Comparison of ENCODE assay signal across 30 cellular contexts in the genomic region with DNA sequence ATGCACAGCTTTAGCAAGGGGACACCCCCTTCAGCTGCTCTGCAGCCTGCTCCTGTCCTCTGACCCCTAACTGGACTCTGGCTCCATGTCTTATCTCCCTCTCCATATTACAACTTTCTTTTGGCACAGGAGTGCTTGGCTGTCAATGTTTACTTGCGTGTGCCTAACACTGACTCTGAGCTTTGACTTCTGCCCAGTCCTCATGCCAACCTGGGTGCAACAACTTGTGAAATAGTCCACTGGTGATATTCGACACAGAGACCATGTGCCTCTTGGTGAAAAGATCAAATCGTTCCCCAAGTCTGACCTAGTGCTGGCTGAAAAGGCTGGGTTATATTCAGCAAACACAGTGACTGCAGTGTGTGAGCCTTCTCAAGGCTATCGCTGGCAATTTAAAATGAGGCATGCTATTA. TPM values are rescaled to one million over a fixed set of nuclear protein-coding genes. Genes with fewer than 3 reads are reported as not detected.
A peak's percentile ranks its signal among the peaks of the same experiment; 100 is the strongest.
DNase-seq lines count a peak whose midpoint lies in the region; ATAC-seq, FAIRE-seq and TF ChIP-seq lines count a peak whose summit lies in the region.
"Had no signal": no experiment of that assay in that cellular context is flagged by ENCODE, and none has a peak within 500 bp of the region (broad histone marks: within the 10 kb centered on the region; RNA-seq: fewer than 3 reads in every experiment).

No MANE protein-coding gene starts in this region.

- H3K4me1 ChIP-seq in H1 (replicated peaks in 1 of 4; ENCODE audit: control insufficient read depth in 3 of 4, insufficient read depth in 4 of 4, low read length in 3 of 4) (no peaks in the 10 kb centered on the region), gastrocnemius medialis (peaks cover 5 to 18% of the 10 kb centered on the region in 2 donors)
- H3K4me1 ChIP-seq in CD4-positive, alpha-beta memory T cell (ENCODE audit: insufficient read depth, low read length) = no peaks in the 10 kb centered on the region
- H3K4me1 ChIP-seq: tibial artery had no signal

- H3K36me3 ChIP-seq in H1 (ENCODE audit: control insufficient read depth in 2 of 4, insufficient read depth in 4 of 4, low read length in 3 of 4) (no peaks in the 10 kb centered on the region), gastrocnemius medialis (no peaks in the 10 kb centered on the region)
- no peaks in the 10 kb centered on the region for H3K36me3 ChIP-seq in CD4-positive, alpha-beta memory T cell (ENCODE audit: insufficient read depth, low read length)
- H3K36me3 ChIP-seq: ovary, tibial artery had no signal

- no peaks in the 10 kb centered on the region for H3K4me1 Mint-ChIP-seq in CD4-positive, alpha-beta memory T cell
- H3K4me1 Mint-ChIP-seq: endodermal cell, T-cell had no signal

- H3K18ac ChIP-seq in H1 (ENCODE audit: extremely low read depth, low read length) = no peak overlapping the region

- H2BK5ac ChIP-seq in H1 (ENCODE audit: low read depth, low read length) = no peak overlapping the region

- ATAC-seq in left lobe of liver (peak; percentile 92), gastrocnemius medialis (peak; percentile 97 to 99)
- ATAC-seq: activated CD4-positive, CD25-positive, alpha-beta regulatory T cell treated with anti-CD3 and anti-CD28 coated beads, Interleukin-2, amount 50 U/mL, for 24 hours; activated T-cell treated with anti-CD3 and anti-CD28 coated beads, Interleukin-2, amount 50 U/mL, for 72 hours; T-cell had no signal

- H2BK20ac ChIP-seq in H1 (ENCODE audit: low read length) = no peak overlapping the region

- no peak overlapping the region for H3K4ac ChIP-seq in H1 (replicated peaks; ENCODE audit: insufficient read length, low read depth, low read length)

- intact Hi-C loops in gastrocnemius medialis (cut with DNase I; ENCODE audit: low total_unique reads) = loop anchor here (2.0 kb wide), 2 partner anchors 33 to 35 kb away; partner anchors contain the start of gene KLF12
- intact Hi-C loops in CD4-positive, alpha-beta memory T cell (cut with micrococcal nuclease) = no loop called here

- H3K27me3 ChIP-seq in H1 (replicated peaks in 1 of 4; ENCODE audit: control insufficient read depth in 3 of 4, extremely low read depth in 1 of 4, insufficient read depth in 3 of 4, low read length in 3 of 4) = no peaks in the 10 kb centered on the region
- H3K27me3 ChIP-seq in gastrocnemius medialis = no peaks in the 10 kb centered on the region
- no peaks in the 10 kb centered on the region for H3K27me3 ChIP-seq in CD4-positive, alpha-beta memory T cell (ENCODE audit: insufficient read depth, low read length)
- H3K27me3 ChIP-seq: ovary, tibial artery had no signal

- no peak overlapping the region for H3K4me2 ChIP-seq in H1 (ENCODE audit: insufficient read depth in 1 of 2, low read depth in 2 of 2, low read length in 2 of 2)

- H3K79me2 ChIP-seq in H1 (ENCODE audit: control insufficient read depth in 1 of 2, insufficient read depth in 2 of 2, low read length in 2 of 2) = no peaks in the 10 kb centered on the region

- H3K56ac ChIP-seq in H1 (replicated peaks; ENCODE audit: insufficient read length, low read depth, low read length) = no peak overlapping the region

- peak overlapping the region; percentile 90 for H2AFZ ChIP-seq in H1 (ENCODE audit: low read length)

- FAIRE-seq in H1 (lab: Jason Lieb, UNC) = no peak
- FAIRE-seq: astrocyte, D721Med had no signal

- 75% methylated on average over 4 of the region's 4 CpGs; no CpG with 5 or more reads in 1 of the 2 experiments for WGBS in H1 (ENCODE audit: extremely low coverage in 1 of 2, insufficient coverage in 1 of 2, insufficient read length in 1 of 2, insufficient replicate concordance in 2 of 2, low coverage in 1 of 2, low lambda C conversion rate in 2 of 2, missing lambda C conversion rate in 1 of 2), 2 experiments

- H3K23me2 ChIP-seq in H1 (ENCODE audit: low read depth, low read length) = no peaks in the 10 kb centered on the region

- no peaks in the 10 kb centered on the region for H3K36me3 Mint-ChIP-seq in CD4-positive, alpha-beta memory T cell
- H3K36me3 Mint-ChIP-seq: CD4-positive, CD25-positive, alpha-beta regulatory T cell; T-cell had no signal

- no peak overlapping the region for H3K14ac ChIP-seq in H1 (ENCODE audit: insufficient read length)

- POLR2A ChIA-PET in H1 (lab: Charles Lee; ENCODE audit: partially characterized antibody) = no interaction called here
- POLR2A ChIA-PET in CD4-positive, alpha-beta memory T cell (lab: Charles Lee; ENCODE audit: partially characterized antibody) = no interaction called here

- no peak overlapping the region for H2BK12ac ChIP-seq in H1 (ENCODE audit: low read depth, low read length)

- no peak overlapping the region for H3K27ac Mint-ChIP-seq in CD4-positive, alpha-beta memory T cell
- H3K27ac Mint-ChIP-seq: activated T-cell treated with anti-CD3 and anti-CD28 coated beads, Interleukin-2, amount 50 U/mL, for 72 hours; CD4-positive, CD25-positive, alpha-beta regulatory T cell; dendritic cell treated with granulocyte-macrophage colony-stimulating factor and Interleukin-4, amounts not matched to agents 40 ng/mL and 50 ng/mL, for 4 days; endodermal cell; H9; nephron; T-cell had no signal

- CTCF ChIA-PET in H1 (lab: Charles Lee; ENCODE audit: partially characterized antibody) = no interaction called here
- CTCF ChIA-PET in CD4-positive, alpha-beta memory T cell (lab: Charles Lee; ENCODE audit: partially characterized antibody) = no interaction called here

- peaks cover 0 to 1% of the 10 kb centered on the region in 2 donors for H3K27me3 Mint-ChIP-seq in CD4-positive, alpha-beta memory T cell
- H3K27me3 Mint-ChIP-seq: central memory CD8-positive, alpha-beta T cell had no signal

- H3K4me3 Mint-ChIP-seq in CD4-positive, alpha-beta memory T cell = no peak overlapping the region
- H3K4me3 Mint-ChIP-seq: activated T-cell treated with anti-CD3 and anti-CD28 coated beads, Interleukin-2, amount 50 U/mL, for 72 hours; CD4-positive, CD25-positive, alpha-beta regulatory T cell; central memory CD8-positive, alpha-beta T cell; dendritic cell treated with granulocyte-macrophage colony-stimulating factor and Interleukin-4, amounts not matched to agents 40 ng/mL and 50 ng/mL, for 4 days; endodermal cell; H9; nephron; T-cell had no signal

- no peak for TF ChIP-seq RAD21 in H1 (IDR thresholded peaks at IDR 0.05 in 1 of 2, conservative IDR thresholded peaks at IDR 0.05 in 1 of 2; ENCODE audit: low read depth in 2 of 2, low read length in 2 of 2)

- TF ChIP-seq CTCF in H1 (IDR thresholded peaks at IDR 0.05; ENCODE audit: control extremely low read depth in 1 of 3, insufficient read depth in 1 of 3, low read depth in 1 of 3, low read length in 3 of 3) (no peak), gastrocnemius medialis (IDR thresholded peaks at IDR 0.05 in 4 of 5, conservative IDR thresholded peaks at IDR 0.05 in 1 of 5) (no peak)

- in situ Hi-C loops in gastrocnemius medialis (cut with MboI; ENCODE audit: low sequenced_read_pairs in 4 of 4) = no loop called here

- H4K5ac ChIP-seq in H1 (ENCODE audit: insufficient read length, low read depth, low read length) = no peak overlapping the region

- no peak overlapping the region for H4K91ac ChIP-seq in H1 (replicated peaks; ENCODE audit: insufficient read length, low read length)

- H4K8ac ChIP-seq in H1 (ENCODE audit: extremely low read depth, insufficient read depth, low read length) = no peak overlapping the region

- H2BK15ac ChIP-seq in H1 (ENCODE audit: low read length) = no peak overlapping the region

- H2BK120ac ChIP-seq in H1 (replicated peaks; ENCODE audit: low read depth, low read length) = peak overlapping the region; percentile 13

- DNase-seq in HuH-7.5 (ENCODE audit: low spot score) (peak; percentile 12), H1 (ENCODE audit: low read depth in 1 of 2, low spot score in 2 of 2) (no peak), left lobe of liver (ENCODE audit: low spot score) (peak; percentile 93), gastrocnemius medialis (peak; percentile 75), NCI-H1436 treated with DMSO at 0.1 percent for 48 hours (lab: John Stamatoyannopoulos, UW) (no peak), DMS79 treated with DMSO at 0.1 percent for 48 hours (lab: John Stamatoyannopoulos, UW) (no peak), T-helper 1 cell (no peak)
- DNase-seq in CD4-positive, alpha-beta memory T cell = no peak
- DNase-seq: activated CD4-positive, alpha-beta T cell treated with anti-CD3 and anti-CD28 coated beads, Interleukin-2, amount 50 U/mL, for 48 hours; activated T-cell treated with anti-CD3 and anti-CD28 coated beads, Interleukin-2, amount 50 U/mL, for 72 hours; AML-193; CD4-positive, CD25-positive, alpha-beta regulatory T cell; endodermal cell; foreskin fibroblast; H9; head of caudate nucleus; NCI-H146; NCI-H2107; NCI-H446; ovary; RPMI8226; stimulated activated CD4-positive, alpha-beta T cell treated with anti-CD3 and anti-CD28 coated beads, Interleukin-4, amount 100 ng/mL, for 1 hour; T-cell; tibial artery had no signal

- H3K9ac ChIP-seq in H1 (replicated peaks in 1 of 4; ENCODE audit: extremely low read depth in 1 of 4, low read depth in 3 of 4, low read length in 3 of 4) = no peak overlapping the region

- TF ChIP-seq EP300 in H1 (IDR thresholded peaks at IDR 0.05; ENCODE audit: borderline replicate concordance in 1 of 2, low read depth in 2 of 2, low read length in 2 of 2) = no peak

- no peaks in the 10 kb centered on the region for H3K9me3 ChIP-seq in H1 (ENCODE audit: insufficient read depth in 2 of 2, low read depth in 1 of 2, low read length in 1 of 2)
- H3K9me3 ChIP-seq in gastrocnemius medialis = no peaks in the 10 kb centered on the region
- H3K9me3 ChIP-seq in CD4-positive, alpha-beta memory T cell (ENCODE audit: control insufficient read depth in 1 of 2, low read length in 2 of 2) = no peaks in the 10 kb centered on the region
- H3K9me3 ChIP-seq: ovary, tibial artery had no signal

- H3K9me3 Mint-ChIP-seq in CD4-positive, alpha-beta memory T cell = peaks cover 0 to 2% (median 0%) of the 10 kb centered on the region in 8 donors
- H3K9me3 Mint-ChIP-seq: central memory CD8-positive, alpha-beta T cell; dendritic cell treated with granulocyte-macrophage colony-stimulating factor and Interleukin-4, amounts not matched to agents 40 ng/mL and 50 ng/mL, for 4 days; endodermal cell; H9; nephron; T-cell had no signal

- no peak overlapping the region for H3K23ac ChIP-seq in H1 (ENCODE audit: insufficient read length)

- H3K27ac ChIP-seq in H1 (ENCODE audit: low read depth, low read length) = no peak overlapping the region
- peak overlapping the region; percentile 64 to 84 (median 74) for H3K27ac ChIP-seq in gastrocnemius medialis
- no peak overlapping the region for H3K27ac ChIP-seq in CD4-positive, alpha-beta memory T cell (ENCODE audit: low read depth, low read length)
- H3K27ac ChIP-seq: ovary, tibial artery had no signal

- no peaks in the 10 kb centered on the region for H4K20me1 ChIP-seq in H1 (replicated peaks in 1 of 2; ENCODE audit: control insufficient read depth in 1 of 2, insufficient read depth in 2 of 2, low read length in 2 of 2)

- H3K4me3 ChIP-seq in H1 (ENCODE audit: extremely low read depth in 1 of 4, insufficient read depth in 2 of 4, low read depth in 3 of 4, low read length in 4 of 4) = no peak overlapping the region
- peak overlapping the region; percentile 15 to 45 (median 38) for H3K4me3 ChIP-seq in gastrocnemius medialis
- no peak overlapping the region for H3K4me3 ChIP-seq in CD4-positive, alpha-beta memory T cell (ENCODE audit: low read length in 2 of 2)
- H3K4me3 ChIP-seq: ovary, tibial artery had no signal

- TF ChIP-seq POLR2A in H1 (IDR thresholded peaks at IDR 0.05; ENCODE audit: control extremely low read depth in 1 of 2, low read depth in 2 of 2, low read length in 2 of 2) (no peak), gastrocnemius medialis (IDR thresholded peaks at IDR 0.05) (peak in 1 of 2 donors; percentile 22)

- H2AK5ac ChIP-seq in H1 (ENCODE audit: low read depth, low read length) = no peak overlapping the region

- no peaks in the 10 kb centered on the region for H3K79me1 ChIP-seq in H1 (ENCODE audit: low read depth, low read length)

RNA-seq across cellular contexts. Expression of gene KLF12, which starts 34.1 kb away (rescaled TPM):
- 11.8 and 12.1 TPM in 2 replicates for total RNA-seq in H1 (2021; fragmentation: NEBNext Ultra II Directional; extraction: Animal tissue kit (Norgen Biotek cat#: 25700))
- polyA plus RNA-seq in H1 (2011; rRNA removed) = 6.1 and 6.6 TPM in 2 replicates
- polyA plus RNA-seq in H1 (2011; cell fraction: cytosol; rRNA removed) = 3.1 TPM
- 10.6 TPM for polyA plus RNA-seq in H1 (2011; cell fraction: nucleus; rRNA removed)
- 2.7 to 3.8 TPM (median 3.3 TPM) in 4 replicates for polyA plus RNA-seq in H1 (2012, experiment 1 of 2)
- polyA plus RNA-seq in H1 (2012, experiment 2 of 2) = 0.35 TPM
- 4.4 TPM for polyA plus RNA-seq in H1 (2013, experiment 1 of 2)
- 4.1 TPM for polyA plus RNA-seq in H1 (2013, experiment 2 of 2)
- polyA minus RNA-seq in H1 (2011; rRNA and poly(A)+ RNA removed) = 59.2 and 68.5 TPM in 2 replicates
- polyA minus RNA-seq in H1 (2011; cell fraction: cytosol; rRNA and poly(A)+ RNA removed) = 7.3 TPM
- polyA minus RNA-seq in H1 (2011; cell fraction: nucleus; rRNA and poly(A)+ RNA removed) = 54.9 TPM
- total RNA-seq in left lobe of liver (15.7 TPM), gastrocnemius medialis (1 to 10 TPM; 3.2 to 7.6 (median 5.7) TPM)
- 10 to 100 TPM; 90.4 to 95.4 TPM for total RNA-seq in CD4-positive, alpha-beta memory T cell
- 10 to 100 TPM; 22.9 to 34.7 TPM for polyA plus RNA-seq in CD4-positive, alpha-beta memory T cell

Comparison
In these comparisons a context has a peak if more than half of its experiments do, and no peak if none do; other contexts are left out.
1. DNase-seq: peak in HuH-7.5 (single experiment), left lobe of liver (single experiment) and gastrocnemius medialis (2 of 2); none in H1 (0 of 2), NCI-H1436 treated with DMSO at 0.1 percent for 48 hours (single experiment), DMS79 treated with DMSO at 0.1 percent for 48 hours (single experiment), T-helper 1 cell (0 of 5) and CD4-positive, alpha-beta memory T cell (0 of 5).
2. H3K27ac ChIP-seq: peak in gastrocnemius medialis (4 of 4); none in H1 (single experiment) and CD4-positive, alpha-beta memory T cell (single experiment).
3. H3K4me3 ChIP-seq: peak in gastrocnemius medialis (4 of 4); none in H1 (0 of 4) and CD4-positive, alpha-beta memory T cell (0 of 2).